ENCODE assay signal across 1 cellular context in the genomic region with DNA sequence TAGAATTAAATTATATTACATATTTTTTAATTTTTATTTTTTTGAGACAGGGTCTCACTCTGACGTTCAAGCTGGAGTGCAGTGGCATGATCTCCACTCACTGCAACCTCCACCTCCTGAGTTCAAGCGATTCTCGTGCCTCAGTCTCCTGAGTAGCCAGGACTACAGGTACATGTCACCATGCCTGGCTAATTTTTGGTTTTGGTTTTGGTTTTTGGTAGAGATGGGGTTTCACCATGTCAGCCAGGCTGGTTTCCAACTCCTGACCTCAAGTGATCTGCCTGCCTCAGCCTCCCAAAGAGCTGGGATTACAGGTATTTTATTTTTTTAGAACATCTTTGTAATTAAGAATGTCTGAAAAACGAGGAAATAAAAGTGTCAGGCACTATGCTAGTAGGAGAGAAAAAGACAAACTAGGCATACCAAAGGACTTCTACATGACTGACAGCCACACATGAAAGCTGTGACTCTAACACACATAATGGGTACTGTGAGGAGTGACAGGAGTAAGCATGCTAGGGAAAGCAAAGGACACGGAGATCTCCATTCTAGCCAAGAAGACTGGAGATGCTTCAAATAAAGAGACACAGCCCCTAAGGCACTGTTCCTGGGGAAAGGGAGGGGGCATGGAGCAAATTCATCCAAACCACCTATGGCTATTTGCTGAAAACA.
TF ChIP-seq lines count a peak whose summit lies in the region.

No MANE protein-coding gene starts in this region.

TF ChIP-seq in SK-N-SH, 30 proteins besides CTCF, POLR2A, EP300 and RAD21 (continued from another document):
- TF ChIP-seq, protein P1, sequence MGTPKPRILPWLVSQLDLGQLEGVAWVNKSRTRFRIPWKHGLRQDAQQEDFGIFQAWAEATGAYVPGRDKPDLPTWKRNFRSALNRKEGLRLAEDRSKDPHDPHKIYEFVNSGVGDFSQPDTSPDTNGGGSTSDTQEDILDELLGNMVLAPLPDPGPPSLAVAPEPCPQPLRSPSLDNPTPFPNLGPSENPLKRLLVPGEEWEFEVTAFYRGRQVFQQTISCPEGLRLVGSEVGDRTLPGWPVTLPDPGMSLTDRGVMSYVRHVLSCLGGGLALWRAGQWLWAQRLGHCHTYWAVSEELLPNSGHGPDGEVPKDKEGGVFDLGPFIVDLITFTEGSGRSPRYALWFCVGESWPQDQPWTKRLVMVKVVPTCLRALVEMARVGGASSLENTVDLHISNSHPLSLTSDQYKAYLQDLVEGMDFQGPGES (IDR thresholded peaks at IDR 0.05; ENCODE audit: low read depth, low read length): no peak
- TF ChIP-seq NRF1 (IDR thresholded peaks at IDR 0.05; ENCODE audit: low read depth, low read length): no peak
- TF ChIP-seq MXI1 (IDR thresholded peaks at IDR 0.05; ENCODE audit: low read depth, low read length): no peak
